In the genomic region with DNA sequence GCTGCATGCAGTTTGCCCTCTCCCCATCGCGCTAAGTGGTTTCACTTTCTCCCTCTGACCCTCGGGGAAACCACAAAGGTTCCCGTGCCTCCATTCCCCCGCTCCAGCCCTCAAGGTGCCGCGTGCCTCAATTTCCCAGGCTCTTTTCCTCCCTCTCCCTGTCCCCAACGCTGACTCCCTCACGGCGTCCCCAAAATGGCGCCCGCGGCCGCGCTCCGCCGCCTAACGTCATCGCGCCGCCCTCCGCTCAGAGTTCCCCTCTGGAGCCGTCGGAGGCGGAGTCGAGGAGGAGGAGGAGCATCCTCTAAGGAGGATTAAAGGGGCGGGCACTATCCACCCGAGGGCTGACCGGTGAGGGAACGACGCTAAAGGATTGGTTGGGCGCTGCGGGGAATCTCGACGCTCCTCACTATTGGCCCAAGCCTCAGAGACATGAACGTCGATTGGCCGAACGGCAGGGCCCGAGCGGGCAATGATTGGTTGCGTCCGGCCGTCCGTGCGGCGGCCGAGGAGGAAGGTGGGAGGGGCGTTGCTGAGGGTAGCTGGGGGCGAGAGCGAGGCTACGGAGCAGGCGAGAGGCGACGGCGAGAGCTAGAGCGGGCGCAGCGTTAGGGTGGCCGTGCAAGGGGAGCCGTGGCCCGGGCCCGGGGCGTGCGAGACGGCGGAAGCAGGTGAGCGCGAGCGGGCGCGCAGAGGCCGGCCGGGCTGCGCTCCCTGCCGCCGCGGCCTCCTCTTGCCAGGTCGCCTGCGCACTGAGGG, we compare ENCODE assay signal across 8 cellular contexts. TPM values are rescaled to one million over a fixed set of nuclear protein-coding genes. Genes with fewer than 3 reads are reported as not detected.
DNase-seq lines count a peak whose midpoint lies in the region; ATAC-seq and TF ChIP-seq lines count a peak whose summit lies in the region.

A gene with protein sequence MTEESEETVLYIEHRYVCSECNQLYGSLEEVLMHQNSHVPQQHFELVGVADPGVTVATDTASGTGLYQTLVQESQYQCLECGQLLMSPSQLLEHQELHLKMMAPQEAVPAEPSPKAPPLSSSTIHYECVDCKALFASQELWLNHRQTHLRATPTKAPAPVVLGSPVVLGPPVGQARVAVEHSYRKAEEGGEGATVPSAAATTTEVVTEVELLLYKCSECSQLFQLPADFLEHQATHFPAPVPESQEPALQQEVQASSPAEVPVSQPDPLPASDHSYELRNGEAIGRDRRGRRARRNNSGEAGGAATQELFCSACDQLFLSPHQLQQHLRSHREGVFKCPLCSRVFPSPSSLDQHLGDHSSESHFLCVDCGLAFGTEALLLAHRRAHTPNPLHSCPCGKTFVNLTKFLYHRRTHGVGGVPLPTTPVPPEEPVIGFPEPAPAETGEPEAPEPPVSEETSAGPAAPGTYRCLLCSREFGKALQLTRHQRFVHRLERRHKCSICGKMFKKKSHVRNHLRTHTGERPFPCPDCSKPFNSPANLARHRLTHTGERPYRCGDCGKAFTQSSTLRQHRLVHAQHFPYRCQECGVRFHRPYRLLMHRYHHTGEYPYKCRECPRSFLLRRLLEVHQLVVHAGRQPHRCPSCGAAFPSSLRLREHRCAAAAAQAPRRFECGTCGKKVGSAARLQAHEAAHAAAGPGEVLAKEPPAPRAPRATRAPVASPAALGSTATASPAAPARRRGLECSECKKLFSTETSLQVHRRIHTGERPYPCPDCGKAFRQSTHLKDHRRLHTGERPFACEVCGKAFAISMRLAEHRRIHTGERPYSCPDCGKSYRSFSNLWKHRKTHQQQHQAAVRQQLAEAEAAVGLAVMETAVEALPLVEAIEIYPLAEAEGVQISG (plus strand): TSS at position 551 of the 759 bp plus-strand sequence. CDS start 2,441 bp downstream, outside the sequence.

- H3K4me3 ChIP-seq in lung, result peak within 1 kb of the TSS; percentile 72

- peaks cover 10 to 25% of the 10 kb centered on the region in 2 donors for H3K36me3 ChIP-seq in lung (ENCODE audit: control insufficient read depth in 2 of 2, insufficient read depth in 2 of 2, low read length in 2 of 2)

- TF ChIP-seq CTCF in GM20000 (IDR thresholded peaks at IDR 0.05; ENCODE audit: extremely low read depth, missing control alignments) (no peak), lung (IDR thresholded peaks at IDR 0.05; ENCODE audit: control extremely low read depth, extremely low read depth) (no peak)

- POLR2A ChIA-PET in activated CD8-positive, alpha-beta memory T cell treated with anti-CD3 and anti-CD28 coated beads for 36 hours (lab: Charles Lee), result interaction anchor here (0.5 to 1.0 kb wide), 3 partner anchors 21 to 163 kb away, joined by 3 to 7 read pairs (median 4); no protein-coding TSS in a partner anchor

- peak; percentile 98 for ATAC-seq in lung (ENCODE audit: insufficient read depth, low FRiP score)

- WGBS in lung, 2 donors, result 0 to 1% methylated on average over 66 to 80 of the region's 80 CpGs

- peak; percentile 99 for DNase-seq in CMK (ENCODE audit: low read depth)
- peak; percentile 99 for DNase-seq in GM20000 (ENCODE audit: low spot score)
- peak; percentile 100 for DNase-seq in HT-29 (ENCODE audit: low spot score)
- peak; percentile 99 to 100 for DNase-seq in NOMO-1 (lab: John Stamatoyannopoulos, UW; ENCODE audit: unreplicated experiment in 2 of 2)
- peak; percentile 96 for DNase-seq in effector CD8-positive, alpha-beta T cell (lab: John Stamatoyannopoulos, UW)
- peak; percentile 98 for DNase-seq in lung (ENCODE audit: low spot score)
- DNase-seq in stimulated activated CD4-positive, alpha-beta T cell treated with anti-CD3 and anti-CD28 coated beads, TNF-alpha, amount 100 ng/mL, for 4 hours (ENCODE audit: low read depth in 3 of 3), result peak; percentile 86 to 97 (median 96)

- no peaks in the 10 kb centered on the region for H3K9me3 ChIP-seq in lung (ENCODE audit: control insufficient read depth in 2 of 2, insufficient read depth in 1 of 2, low read length in 1 of 2)

- H3K4me1 ChIP-seq in lung (ENCODE audit: control insufficient read depth in 2 of 2, insufficient read depth in 2 of 2, low read length in 2 of 2), result peaks cover 0 to 3% of the 10 kb centered on the region in 2 donors

- H3K27ac ChIP-seq in lung (ENCODE audit: low read depth in 1 of 2, low read length in 1 of 2), result peak within 1 kb of the TSS; percentile 96 to 99

- no peaks in the 10 kb centered on the region for H3K27me3 ChIP-seq in lung (ENCODE audit: control insufficient read depth, insufficient read depth)

- CTCF ChIA-PET in activated CD8-positive, alpha-beta memory T cell treated with anti-CD3 and anti-CD28 coated beads for 36 hours (lab: Charles Lee), result no interaction called here

RNA-seq across cellular contexts. Expression of the gene that starts here (rescaled TPM):
- 44.5 and 48.5 TPM in 2 replicates for total RNA-seq in HT-29 (2014; rRNA removed; shearing (Covaris generic))
- 10 to 100 TPM; 16.8 to 17.2 TPM for total RNA-seq in activated CD8-positive, alpha-beta memory T cell treated with anti-CD3 and anti-CD28 coated beads for 36 hours
- total RNA-seq in lung, result 10 to 100 TPM; 11.5 to 13.7 TPM
- polyA plus RNA-seq in lung, result 1 to 10 TPM; 6.8 to 8.6 TPM

Comparison
In these comparisons a context has a peak if more than half of its experiments do, and no peak if none do; other contexts are left out.
1. Peak in every context shown above with its lines: DNase-seq, ATAC-seq, H3K4me3 ChIP-seq and H3K27ac ChIP-seq.